21 cellular contexts compared by ENCODE assay signal in the genomic region with DNA sequence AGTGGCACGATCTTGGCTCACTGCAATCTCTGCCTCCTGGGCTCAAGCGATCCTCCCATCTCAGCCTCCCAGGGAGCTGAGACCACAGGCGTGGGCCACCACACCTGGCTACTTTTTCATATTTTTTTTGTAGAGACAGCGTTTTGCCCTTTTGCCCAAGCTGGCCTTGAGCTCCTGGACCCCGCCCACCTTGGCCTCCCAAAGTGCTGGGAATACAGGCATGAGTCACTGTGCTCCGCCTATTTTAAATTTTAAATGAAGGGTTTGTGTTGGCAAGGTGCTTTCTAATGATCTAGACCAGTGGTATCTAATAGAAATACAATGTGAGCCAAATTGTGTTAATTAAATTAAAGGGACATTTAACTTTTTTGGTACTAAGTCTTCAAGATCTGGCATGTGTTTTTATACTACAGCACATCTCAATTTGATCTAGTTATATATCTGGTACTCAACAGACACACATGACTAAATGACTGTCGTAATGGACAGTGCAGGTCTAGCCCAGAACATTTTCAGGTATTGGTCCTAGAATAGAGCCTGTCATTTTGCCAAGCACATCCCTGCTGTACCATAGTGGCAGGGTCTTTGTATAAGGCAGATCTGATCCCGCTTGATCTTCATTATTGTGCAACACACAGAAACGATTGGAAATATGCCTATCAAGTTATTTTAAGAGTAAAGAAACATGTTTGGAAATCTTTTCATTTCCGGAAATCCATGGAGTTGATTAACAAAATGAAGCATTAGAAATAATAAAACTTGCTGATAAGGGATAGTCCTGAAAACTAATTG. TPM values are rescaled to one million over a fixed set of nuclear protein-coding genes. Genes with fewer than 3 reads are reported as not detected.
DNase-seq lines count a peak whose midpoint lies in the region; ATAC-seq and TF ChIP-seq lines count a peak whose summit lies in the region.
"Had no signal": no experiment of that assay in that cellular context is flagged by ENCODE, and none has a peak within 500 bp of the region (broad histone marks: within the 10 kb centered on the region; RNA-seq: fewer than 3 reads in every experiment).

No MANE protein-coding gene starts in this region.

- CTCF ChIA-PET in MCF 10A (lab: Yijun Ruan, JAX) (no interaction called here), WTC11 (lab: Charles Lee) (no interaction called here)

- ATAC-seq in WTC11 (no peak), GM19328 (IDR thresholded peaks at IDR 0.05; ENCODE audit: unreplicated experiment) (no peak), HG03432 (IDR thresholded peaks at IDR 0.05; ENCODE audit: unreplicated experiment) (no peak), omental fat pad (ENCODE audit: low FRiP score) (no peak)
- ATAC-seq in stimulated activated effector memory CD8-positive, alpha-beta T cell treated with anti-CD3 and anti-CD28 coated beads, Interleukin-12 subunit alpha, Interleukin-12 subunit beta, amount 100 ng/mL, for 72 hours: no peak
- ATAC-seq: sciatic nerve had no signal

- H3K4me1 ChIP-seq in breast epithelium: no peaks in the 10 kb centered on the region
- H3K4me1 ChIP-seq: SJSA1 had no signal

- no TSS peak for BruUV-seq in MCF 10A (replicated peaks; lab: Mats Ljungman, UMichigan)

- peaks cover 0 to 9% of the 10 kb centered on the region in 2 donors for H3K27me3 ChIP-seq in breast epithelium
- H3K27me3 ChIP-seq: ovary, SJSA1, stomach had no signal

- intact Hi-C loops in MCF 10A (cut with micrococcal nuclease) (no loop called here), breast epithelium (cut with DNase I; ENCODE audit: low total_unique reads) (no loop called here)

- peaks cover 17% of the 10 kb centered on the region for H3K4me1 Mint-ChIP-seq in MCF 10A (ENCODE audit: insufficient read depth, unreplicated experiment)
- peaks cover 34% of the 10 kb centered on the region for H3K4me1 Mint-ChIP-seq in WTC11
- peaks cover 61% of the 10 kb centered on the region for H3K4me1 Mint-ChIP-seq in brain
- peaks cover 30% of the 10 kb centered on the region for H3K4me1 Mint-ChIP-seq in stimulated activated effector memory CD8-positive, alpha-beta T cell treated with anti-CD3 and anti-CD28 coated beads, Interleukin-12 subunit alpha, Interleukin-12 subunit beta, amount 100 ng/mL, for 72 hours

- no peaks in the 10 kb centered on the region for H3K36me3 ChIP-seq in breast epithelium
- H3K36me3 ChIP-seq: ovary had no signal

- no peak overlapping the region for H3K4me3 Mint-ChIP-seq in MCF 10A (ENCODE audit: unreplicated experiment)
- peak overlapping the region; percentile 45 for H3K4me3 Mint-ChIP-seq in WTC11
- peak overlapping the region; percentile 19 to 75 (median 64) for H3K4me3 Mint-ChIP-seq in brain
- H3K4me3 Mint-ChIP-seq in stimulated activated effector memory CD8-positive, alpha-beta T cell treated with anti-CD3 and anti-CD28 coated beads, Interleukin-12 subunit alpha, Interleukin-12 subunit beta, amount 100 ng/mL, for 72 hours: peak overlapping the region; percentile 7

- POLR2A ChIA-PET in MCF 10A (lab: Yijun Ruan, JAX): interaction anchor here (1.1 to 1.6 kb wide), 2 partner anchors 11 to 28 kb away, joined by 3 to 6 read pairs; partner anchors contain the start of gene TAF9B
- POLR2A ChIA-PET in WTC11 (lab: Charles Lee): no interaction called here

- H3K9me3 Mint-ChIP-seq in MCF 10A (ENCODE audit: unreplicated experiment) (peaks cover 7% of the 10 kb centered on the region), WTC11 (no peaks in the 10 kb centered on the region), brain (no peaks in the 10 kb centered on the region)
- H3K9me3 Mint-ChIP-seq in stimulated activated effector memory CD8-positive, alpha-beta T cell treated with anti-CD3 and anti-CD28 coated beads, Interleukin-12 subunit alpha, Interleukin-12 subunit beta, amount 100 ng/mL, for 72 hours: no peaks in the 10 kb centered on the region
- H3K9me3 Mint-ChIP-seq: CD8-positive, alpha-beta memory T cell had no signal

- no peak for TF ChIP-seq POLR2A in breast epithelium (IDR thresholded peaks at IDR 0.05)

- no peak overlapping the region for H3K27ac ChIP-seq in breast epithelium
- H3K27ac ChIP-seq: ovary, SJSA1, stomach had no signal

- H3K36me3 Mint-ChIP-seq in MCF 10A (ENCODE audit: insufficient read depth, unreplicated experiment) (peaks cover 51% of the 10 kb centered on the region), WTC11 (peaks cover 70% of the 10 kb centered on the region), brain (peaks cover 72% of the 10 kb centered on the region)
- H3K36me3 Mint-ChIP-seq in stimulated activated effector memory CD8-positive, alpha-beta T cell treated with anti-CD3 and anti-CD28 coated beads, Interleukin-12 subunit alpha, Interleukin-12 subunit beta, amount 100 ng/mL, for 72 hours: peaks cover 100% of the 10 kb centered on the region

- no peak overlapping the region for H3K4me3 ChIP-seq in breast epithelium
- H3K4me3 ChIP-seq: lung, ovary, SJSA1, stomach had no signal

- no peak for TF ChIP-seq CTCF in MCF 10A (IDR thresholded peaks at IDR 0.05; ENCODE audit: unreplicated experiment)
- TF ChIP-seq CTCF in breast epithelium (IDR thresholded peaks at IDR 0.05): no peak
- TF ChIP-seq CTCF in WTC11 (IDR thresholded peaks at IDR 0.05): no peak
- TF ChIP-seq CTCF in brain (conservative IDR thresholded peaks at IDR 0.05): no peak
- TF ChIP-seq CTCF in omental fat pad (IDR thresholded peaks at IDR 0.05): no peak

- no peaks in the 10 kb centered on the region for H3K27me3 Mint-ChIP-seq in MCF 10A (ENCODE audit: insufficient read depth, unreplicated experiment)
- no peaks in the 10 kb centered on the region for H3K27me3 Mint-ChIP-seq in WTC11 (ENCODE audit: low read depth)
- no peaks in the 10 kb centered on the region for H3K27me3 Mint-ChIP-seq in brain
- H3K27me3 Mint-ChIP-seq: CD8-positive, alpha-beta memory T cell had no signal

- H3K27ac Mint-ChIP-seq in MCF 10A (ENCODE audit: low read depth, unreplicated experiment) (no peak overlapping the region), WTC11 (no peak overlapping the region; the same call in 1 of the 2 replicates), brain (no peak overlapping the region)
- no peak overlapping the region for H3K27ac Mint-ChIP-seq in stimulated activated effector memory CD8-positive, alpha-beta T cell treated with anti-CD3 and anti-CD28 coated beads, Interleukin-12 subunit alpha, Interleukin-12 subunit beta, amount 100 ng/mL, for 72 hours

- DNase-seq in MCF 10A (ENCODE audit: unreplicated experiment): peak; percentile 54
- DNase-seq in breast epithelium (ENCODE audit: low spot score in 2 of 2): no peak
- DNase-seq in WTC11 (ENCODE audit: low spot score): peak; percentile 11
- DNase-seq in stimulated activated effector memory CD8-positive, alpha-beta T cell treated with anti-CD3 and anti-CD28 coated beads, Interleukin-12 subunit alpha, Interleukin-12 subunit beta, amount 100 ng/mL, for 72 hours (ENCODE audit: low spot score in 2 of 2): no peak
- no peak for DNase-seq in omental fat pad (ENCODE audit: low spot score)
- DNase-seq: activated CD4-positive, CD25-positive, alpha-beta regulatory T cell treated with anti-CD3 and anti-CD28 coated beads, Interleukin-2, amount 50 U/mL, for 72 hours; CD8-positive, alpha-beta memory T cell; Kasumi-1; NCI-H1436; NCI-H2171; NCI-H69; OCI-M1; ovary; stomach; T-helper 9 cell had no signal

- H3K9me3 ChIP-seq in breast epithelium: no peaks in the 10 kb centered on the region
- H3K9me3 ChIP-seq: ovary, SJSA1, stomach had no signal

TF ChIP-seq in WTC11, 78 proteins besides CTCF, POLR2A, EP300 and RAD21 (continues in another document):
- TF ChIP-seq, protein P1, sequence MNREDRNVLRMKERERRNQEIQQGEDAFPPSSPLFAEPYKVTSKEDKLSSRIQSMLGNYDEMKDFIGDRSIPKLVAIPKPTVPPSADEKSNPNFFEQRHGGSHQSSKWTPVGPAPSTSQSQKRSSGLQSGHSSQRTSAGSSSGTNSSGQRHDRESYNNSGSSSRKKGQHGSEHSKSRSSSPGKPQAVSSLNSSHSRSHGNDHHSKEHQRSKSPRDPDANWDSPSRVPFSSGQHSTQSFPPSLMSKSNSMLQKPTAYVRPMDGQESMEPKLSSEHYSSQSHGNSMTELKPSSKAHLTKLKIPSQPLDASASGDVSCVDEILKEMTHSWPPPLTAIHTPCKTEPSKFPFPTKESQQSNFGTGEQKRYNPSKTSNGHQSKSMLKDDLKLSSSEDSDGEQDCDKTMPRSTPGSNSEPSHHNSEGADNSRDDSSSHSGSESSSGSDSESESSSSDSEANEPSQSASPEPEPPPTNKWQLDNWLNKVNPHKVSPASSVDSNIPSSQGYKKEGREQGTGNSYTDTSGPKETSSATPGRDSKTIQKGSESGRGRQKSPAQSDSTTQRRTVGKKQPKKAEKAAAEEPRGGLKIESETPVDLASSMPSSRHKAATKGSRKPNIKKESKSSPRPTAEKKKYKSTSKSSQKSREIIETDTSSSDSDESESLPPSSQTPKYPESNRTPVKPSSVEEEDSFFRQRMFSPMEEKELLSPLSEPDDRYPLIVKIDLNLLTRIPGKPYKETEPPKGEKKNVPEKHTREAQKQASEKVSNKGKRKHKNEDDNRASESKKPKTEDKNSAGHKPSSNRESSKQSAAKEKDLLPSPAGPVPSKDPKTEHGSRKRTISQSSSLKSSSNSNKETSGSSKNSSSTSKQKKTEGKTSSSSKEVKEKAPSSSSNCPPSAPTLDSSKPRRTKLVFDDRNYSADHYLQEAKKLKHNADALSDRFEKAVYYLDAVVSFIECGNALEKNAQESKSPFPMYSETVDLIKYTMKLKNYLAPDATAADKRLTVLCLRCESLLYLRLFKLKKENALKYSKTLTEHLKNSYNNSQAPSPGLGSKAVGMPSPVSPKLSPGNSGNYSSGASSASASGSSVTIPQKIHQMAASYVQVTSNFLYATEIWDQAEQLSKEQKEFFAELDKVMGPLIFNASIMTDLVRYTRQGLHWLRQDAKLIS (CRISPR knock-in tag; IDR thresholded peaks at IDR 0.05; ENCODE audit: borderline replicate concordance): no peak

RNA-seq across cellular contexts. Expression of gene PGK1, which starts 7.3 kb away (rescaled TPM):
- total RNA-seq in MCF 10A (2022) (279 and 310 TPM in 2 replicates), breast epithelium (100 to 1,000 TPM; 122 to 149 (median 126) TPM), WTC11 (2021) (607 to 956 TPM (median 949 TPM) in 3 replicates), omental fat pad (100 to 1,000 TPM; 174 to 270 (median 207) TPM)
- polyA plus RNA-seq in brain (ENCODE audit: insufficient read depth, low read depth, low replicate concordance): 333 TPM

RNA-seq across cellular contexts. Expression of gene TAF9B, which starts 28.1 kb away (rescaled TPM):
- total RNA-seq in MCF 10A (2022): 11.8 and 14.1 TPM in 2 replicates
- total RNA-seq in breast epithelium: 10 to 100 TPM; 24.8 to 40.8 (median 25.2) TPM
- 16.7 to 20.2 TPM (median 17.3 TPM) in 3 replicates for total RNA-seq in WTC11 (2021)
- 22.6 TPM for polyA plus RNA-seq in brain (ENCODE audit: insufficient read depth, low read depth, low replicate concordance)
- total RNA-seq in omental fat pad: 10 to 100 TPM; 15.7 to 35.0 (median 25.1) TPM

Comparison
In these comparisons a context has a peak if more than half of its experiments do, and no peak if none do; other contexts are left out.
1. DNase-seq: peak in MCF 10A (single experiment) and WTC11 (single experiment); none in breast epithelium (0 of 2), stimulated activated effector memory CD8-positive, alpha-beta T cell treated with anti-CD3 and anti-CD28 coated beads, Interleukin-12 subunit alpha, Interleukin-12 subunit beta, amount 100 ng/mL, for 72 hours (0 of 2) and omental fat pad (single experiment).